In the genomic region with DNA sequence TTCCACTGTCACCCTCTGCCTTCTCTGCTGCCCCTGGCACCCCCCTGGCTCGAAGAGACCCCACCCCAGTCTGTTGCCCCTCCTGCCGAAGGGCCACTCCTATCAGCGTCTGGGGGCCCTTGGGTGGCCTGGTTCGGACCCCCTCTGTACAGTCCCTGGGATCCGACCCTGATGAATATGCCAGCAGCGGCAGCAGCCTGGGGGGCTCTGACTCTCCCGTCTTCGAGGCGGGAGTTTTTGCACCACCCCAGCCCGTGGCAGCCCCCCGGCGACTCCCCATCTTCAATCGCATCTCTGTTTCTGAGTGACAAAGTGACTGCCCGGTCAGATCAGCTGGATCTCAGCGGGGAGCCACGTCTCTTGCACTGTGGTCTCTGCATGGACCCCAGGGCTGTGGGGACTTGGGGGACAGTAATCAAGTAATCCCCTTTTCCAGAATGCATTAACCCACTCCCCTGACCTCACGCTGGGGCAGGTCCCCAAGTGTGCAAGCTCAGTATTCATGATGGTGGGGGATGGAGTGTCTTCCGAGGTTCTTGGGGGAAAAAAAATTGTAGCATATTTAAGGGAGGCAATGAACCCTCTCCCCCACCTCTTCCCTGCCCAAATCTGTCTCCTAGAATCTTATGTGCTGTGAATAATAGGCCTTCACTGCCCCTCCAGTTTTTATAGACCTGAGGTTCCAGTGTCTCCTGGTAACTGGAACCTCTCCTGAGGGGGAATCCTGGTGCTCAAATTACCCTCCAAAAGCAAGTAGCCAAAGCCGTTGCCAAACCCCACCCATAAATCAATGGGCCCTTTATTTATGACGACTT, we compare ENCODE assay signal across 8 cellular contexts. TPM values are rescaled to one million over a fixed set of nuclear protein-coding genes. Genes with fewer than 3 reads are reported as not detected.
DNase-seq lines count a peak whose midpoint lies in the region; ATAC-seq and TF ChIP-seq lines count a peak whose summit lies in the region.

No MANE protein-coding gene starts in this region.

- peaks cover 0 to 20% (median 4%) of the 10 kb centered on the region in 3 donors for H3K36me3 ChIP-seq in Peyer's patch
- H3K36me3 ChIP-seq in colonic mucosa: peaks cover 10% of the 10 kb centered on the region
- H3K36me3 ChIP-seq in muscle layer of colon (ENCODE audit: insufficient read depth, low read length): peaks cover 17% of the 10 kb centered on the region

- TF ChIP-seq POLR2A in Peyer's patch (IDR thresholded peaks at IDR 0.05): peak in 1 of 2 donors; percentile 25

- H3K4me1 ChIP-seq in Peyer's patch (peaks cover 0 to 39% (median 32%) of the 10 kb centered on the region in 4 donors), colonic mucosa (peaks cover 13% of the 10 kb centered on the region), muscle layer of colon (ENCODE audit: insufficient read depth, low read length) (peaks cover 31% of the 10 kb centered on the region)

- peak; percentile 71 for DNase-seq in activated CD8-positive, alpha-beta memory T cell treated with anti-CD3 and anti-CD28 coated beads, Interleukin-2, amount 50 U/mL, for 48 hours
- no peak for DNase-seq in activated CD8-positive, alpha-beta memory T cell treated with anti-CD3 and anti-CD28 coated beads for 24 hours
- DNase-seq in Peyer's patch (no peak), colonic mucosa (peak; percentile 57), GF-D8 (lab: John Stamatoyannopoulos, UW) (no peak), NCI-H1092 treated with DMSO at 0.1 percent for 48 hours (lab: John Stamatoyannopoulos, UW) (no peak)

- no peaks in the 10 kb centered on the region for H3K27me3 ChIP-seq in Peyer's patch
- H3K27me3 ChIP-seq in colonic mucosa: peaks cover 10% of the 10 kb centered on the region
- no peaks in the 10 kb centered on the region for H3K27me3 ChIP-seq in muscle layer of colon (ENCODE audit: control insufficient read depth in 1 of 2, insufficient read depth in 2 of 2, low read length in 2 of 2)

- intact Hi-C loops in colonic mucosa (cut with DNase I): no loop called here

- TF ChIP-seq CTCF in Peyer's patch (IDR thresholded peaks at IDR 0.05): no peak
- no peak for TF ChIP-seq CTCF in colonic mucosa (IDR thresholded peaks at IDR 0.05)

- H3K27ac ChIP-seq in Peyer's patch (peak overlapping the region; percentile 98 to 100 (median 100)), colonic mucosa (peak overlapping the region; percentile 100), muscle layer of colon (ENCODE audit: low read depth, low read length) (peak overlapping the region; percentile 97)

- peak overlapping the region; percentile 98 to 100 for H3K9ac ChIP-seq in colonic mucosa (ENCODE audit: low read depth in 2 of 2, low read length in 2 of 2)
- peak overlapping the region; percentile 100 for H3K9ac ChIP-seq in muscle layer of colon (ENCODE audit: low read length)

- H3K9me3 ChIP-seq in Peyer's patch (no peaks in the 10 kb centered on the region), colonic mucosa (no peaks in the 10 kb centered on the region), muscle layer of colon (ENCODE audit: low read length) (no peaks in the 10 kb centered on the region)

- ATAC-seq in HG02884 (IDR thresholded peaks at IDR 0.05; ENCODE audit: unreplicated experiment): no peak

- H3K4me3 ChIP-seq in Peyer's patch (peak overlapping the region; percentile 78 to 96 (median 92)), colonic mucosa (peak overlapping the region; percentile 96), muscle layer of colon (ENCODE audit: low read depth in 1 of 2, low read length in 2 of 2) (peak overlapping the region; percentile 82 to 98)

RNA-seq across cellular contexts. Expression of a gene that starts 2.0 kb away (rescaled TPM):
- total RNA-seq in Peyer's patch (100 to 1,000 TPM; 183 to 682 (median 309) TPM), colonic mucosa (100 to 1,000 TPM; 120 to 121 TPM)

RNA-seq across cellular contexts. Expression of a gene that starts 3.9 kb away (rescaled TPM):
- 10 to 100 TPM in 3 of 4 donors, 1 to 10 TPM in 1; 7.7 to 42.1 (median 16.1) TPM for total RNA-seq in Peyer's patch
- 10 to 100 TPM in 1 of 2 donors, 1 to 10 TPM in 1; 8.0 to 10.4 TPM for total RNA-seq in colonic mucosa

RNA-seq across cellular contexts. Expression of a gene that starts 17.4 kb away (rescaled TPM):
- total RNA-seq in Peyer's patch (10 to 100 TPM; 25.4 to 52.8 (median 41.0) TPM), colonic mucosa (10 to 100 TPM; 22.8 to 37.5 TPM)

RNA-seq across cellular contexts. Expression of a gene that starts 17.7 kb away (rescaled TPM):
- total RNA-seq in Peyer's patch (10 to 100 TPM; 22.2 to 47.3 (median 37.7) TPM), colonic mucosa (10 to 100 TPM; 31.9 to 41.6 TPM)

RNA-seq across cellular contexts. Expression of a gene that starts 27.1 kb away (rescaled TPM):
- total RNA-seq in Peyer's patch: 1,000 to 10,000 TPM in 1 of 4 donors, 100 to 1,000 TPM in 3; 443 to 1,406 (median 686) TPM
- total RNA-seq in colonic mucosa: 1,000 to 10,000 TPM; 1,698 to 1,720 TPM

Comparison
In these comparisons a context has a peak if more than half of its experiments do, and no peak if none do; other contexts are left out.
1. DNase-seq: peak in activated CD8-positive, alpha-beta memory T cell treated with anti-CD3 and anti-CD28 coated beads, Interleukin-2, amount 50 U/mL, for 48 hours (single experiment) and colonic mucosa (single experiment); none in activated CD8-positive, alpha-beta memory T cell treated with anti-CD3 and anti-CD28 coated beads for 24 hours (single experiment), Peyer's patch (0 of 3), GF-D8 (single experiment) and NCI-H1092 treated with DMSO at 0.1 percent for 48 hours (single experiment).
2. Peak in every context shown above with its lines, with median percentiles within 50 percentile points of each other: H3K27ac ChIP-seq and H3K4me3 ChIP-seq.